In genomic region chr5:172640822-172641358, GRCh38 we compare ENCODE assay signal across 1 cellular context.
TF ChIP-seq lines count a peak whose summit lies in the region.

TSS of gene NEURL1B (plus strand) at chr5:172641263. CDS start at chr5:172641407, 144 bp downstream.

TF ChIP-seq in HepG2, 621 proteins besides CTCF, POLR2A, EP300 and RAD21 (continued from another document):
- TF ChIP-seq GABPB1 (CRISPR knock-in tag; IDR thresholded peaks at IDR 0.05) = no peak
- TF ChIP-seq RARG (CRISPR knock-in tag; IDR thresholded peaks at IDR 0.05; ENCODE audit: low read depth) = no peak
- TF ChIP-seq USF2 (IDR thresholded peaks at IDR 0.05; ENCODE audit: low read depth, low read length) = no peak
- no peak for TF ChIP-seq USF2 (CRISPR knock-in tag; IDR thresholded peaks at IDR 0.05; ENCODE audit: borderline replicate concordance)
- TF ChIP-seq ZNF703 (CRISPR knock-in tag; IDR thresholded peaks at IDR 0.05; ENCODE audit: borderline replicate concordance) = no peak
- TF ChIP-seq POGZ (CRISPR knock-in tag; IDR thresholded peaks at IDR 0.05) = no peak
- TF ChIP-seq ATF7-NPFF (CRISPR knock-in tag; IDR thresholded peaks at IDR 0.05; ENCODE audit: low read depth) = 0 out of 2 replicates have a peak, but pooled peaks have one; percentile 3
- TF ChIP-seq ZNF776 (CRISPR knock-in tag; IDR thresholded peaks at IDR 0.05) = no peak
- TF ChIP-seq RARA (CRISPR knock-in tag; IDR thresholded peaks at IDR 0.05) = no peak
- no peak for TF ChIP-seq ZNF678 (CRISPR knock-in tag; IDR thresholded peaks at IDR 0.05)
- 0 out of 2 replicates have a peak, but pooled peaks have one; percentile 14 for TF ChIP-seq MAZ (IDR thresholded peaks at IDR 0.05; ENCODE audit: borderline replicate concordance, low read depth, low read length)
- no peak for TF ChIP-seq MAZ (CRISPR knock-in tag; IDR thresholded peaks at IDR 0.05; ENCODE audit: low read depth)
- TF ChIP-seq SOX13 (IDR thresholded peaks at IDR 0.05) = no peak
- no peak for TF ChIP-seq SOX13 (CRISPR knock-in tag; conservative IDR thresholded peaks at IDR 0.05 in 1 of 2, IDR thresholded peaks at IDR 0.05 in 1 of 2)
- no peak for TF ChIP-seq SALL1 (CRISPR knock-in tag; IDR thresholded peaks at IDR 0.05)
- TF ChIP-seq TEAD2 (CRISPR knock-in tag; IDR thresholded peaks at IDR 0.05) = no peak
- no peak for TF ChIP-seq HBP1 (CRISPR knock-in tag; IDR thresholded peaks at IDR 0.05; ENCODE audit: low read depth)
- TF ChIP-seq ZNF687 (CRISPR knock-in tag; IDR thresholded peaks at IDR 0.05) = peak; percentile 44
- TF ChIP-seq ZNF598 (CRISPR knock-in tag; IDR thresholded peaks at IDR 0.05; ENCODE audit: borderline replicate concordance) = no peak
- TF ChIP-seq NFKBIZ (CRISPR knock-in tag; IDR thresholded peaks at IDR 0.05) = no peak
- TF ChIP-seq FOXO4 (CRISPR knock-in tag; conservative IDR thresholded peaks at IDR 0.05) = no peak
- no peak for TF ChIP-seq ZNF383 (CRISPR knock-in tag; IDR thresholded peaks at IDR 0.05; ENCODE audit: borderline replicate concordance)
- no peak for TF ChIP-seq PITX1 (CRISPR knock-in tag; IDR thresholded peaks at IDR 0.05)
- no peak for TF ChIP-seq KDM6A (CRISPR knock-in tag; IDR thresholded peaks at IDR 0.05; ENCODE audit: low read depth)
- no peak for TF ChIP-seq ZNF460 (CRISPR knock-in tag; IDR thresholded peaks at IDR 0.05; ENCODE audit: borderline replicate concordance)
- TF ChIP-seq ZSCAN30 (CRISPR knock-in tag; IDR thresholded peaks at IDR 0.05) = no peak
- TF ChIP-seq ATF4 (CRISPR knock-in tag; IDR thresholded peaks at IDR 0.05) = no peak
- no peak for TF ChIP-seq ZBTB33 (CRISPR knock-in tag; IDR thresholded peaks at IDR 0.05)
- TF ChIP-seq TBX3 (IDR thresholded peaks at IDR 0.05; ENCODE audit: borderline replicate concordance) = no peak
- TF ChIP-seq MIER3 (CRISPR knock-in tag; IDR thresholded peaks at IDR 0.05; ENCODE audit: borderline replicate concordance) = no peak
